Comparison of ENCODE assay signal across 10 cellular contexts in the genomic region with DNA sequence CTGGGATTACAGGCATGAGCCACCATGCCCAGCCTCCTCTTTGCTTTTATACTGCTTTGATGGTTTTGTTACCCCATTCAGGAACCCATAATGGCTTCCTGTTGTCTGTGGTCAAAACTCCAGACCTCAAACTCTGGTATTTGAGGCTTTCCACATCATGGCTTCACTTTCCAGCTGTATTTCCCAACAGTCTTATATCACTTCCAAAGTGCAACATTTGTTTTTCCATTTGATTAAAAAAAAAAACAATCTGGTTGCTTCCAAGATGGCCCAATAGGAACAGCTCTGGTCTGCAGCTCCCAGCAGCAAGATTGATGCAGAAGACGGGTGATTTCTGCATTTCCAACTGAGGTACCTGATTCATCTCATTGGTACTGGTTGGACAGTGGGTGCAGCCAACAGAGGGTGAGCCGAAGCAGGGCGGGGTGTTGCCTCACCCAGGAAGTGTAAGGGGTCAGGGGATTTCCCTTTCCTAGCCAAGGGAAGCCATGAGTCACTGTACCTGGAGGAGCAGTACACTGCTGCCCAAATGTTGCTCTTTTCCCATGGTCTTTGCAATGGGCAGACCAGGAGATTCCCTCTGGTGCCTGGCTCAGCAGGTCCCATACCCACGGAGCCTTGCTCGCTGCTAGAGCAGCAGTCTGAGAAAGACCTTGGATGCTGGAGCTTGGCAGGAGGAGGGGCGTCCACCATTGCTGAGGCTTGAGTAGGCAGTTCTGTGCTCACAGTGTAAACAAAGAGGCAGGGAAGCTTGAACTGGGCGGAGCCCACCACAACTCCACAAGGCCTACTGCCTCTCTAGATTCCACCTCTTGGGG.
DNase-seq lines count a peak whose midpoint lies in the region; ATAC-seq, FAIRE-seq and TF ChIP-seq lines count a peak whose summit lies in the region.
"Had no signal": no experiment of that assay in that cellular context is flagged by ENCODE, and none has a peak within 500 bp of the region (broad histone marks: within the 10 kb centered on the region; RNA-seq: fewer than 3 reads in every experiment).

No MANE protein-coding gene starts in this region.

- DNase-seq in AG10803 (ENCODE audit: low read depth) (peak; percentile 75), HT-29 (ENCODE audit: low spot score) (peak; percentile 16), keratinocyte (ENCODE audit: low read depth, low spot score) (peak; percentile 36), GOT3 (lab: John Stamatoyannopoulos, UW) (no peak), D341Med (ENCODE audit: low spot score) (no peak), Karpas-422 (no peak)
- peak; percentile 35 to 47 for DNase-seq in activated T-cell treated with anti-CD3 and anti-CD28 coated beads, Interleukin-2, amount 50 U/mL, for 48 hours
- DNase-seq: colonic mucosa had no signal

- H4K20me1 ChIP-seq in keratinocyte (ENCODE audit: control insufficient read depth, extremely low read depth, insufficient read depth, low read length) (no peaks in the 10 kb centered on the region), Karpas-422 (ENCODE audit: insufficient read depth, low read depth, low read length) (no peaks in the 10 kb centered on the region)

- no peaks in the 10 kb centered on the region for H3K9me2 ChIP-seq in Karpas-422 (replicated peaks; ENCODE audit: insufficient read depth, low read length)

- H3K79me2 ChIP-seq in keratinocyte (ENCODE audit: control insufficient read depth, insufficient read depth, low read length) (no peaks in the 10 kb centered on the region), Karpas-422 (ENCODE audit: low read length) (no peaks in the 10 kb centered on the region)

- H3K4me1 ChIP-seq in keratinocyte (ENCODE audit: control insufficient read depth, extremely low read depth, insufficient read depth, low read length), result peaks cover 5% of the 10 kb centered on the region
- H3K4me1 ChIP-seq in Karpas-422 (ENCODE audit: low read length), result no peaks in the 10 kb centered on the region
- H3K4me1 ChIP-seq: colonic mucosa had no signal

- H2AFZ ChIP-seq in keratinocyte (ENCODE audit: control insufficient read depth, low read length) (peak overlapping the region; percentile 58), Karpas-422 (ENCODE audit: low read length) (no peak overlapping the region)

- H3K9me3 ChIP-seq in keratinocyte (ENCODE audit: control insufficient read depth, low read depth, low read length), result no peaks in the 10 kb centered on the region
- no peaks in the 10 kb centered on the region for H3K9me3 ChIP-seq in Karpas-422 (ENCODE audit: low read length)
- H3K9me3 ChIP-seq: colonic mucosa had no signal

- peak overlapping the region; percentile 22 for H3K4me2 ChIP-seq in keratinocyte (ENCODE audit: control insufficient read depth, extremely low read depth, insufficient read depth, low read depth, low read length)
- no peak overlapping the region for H3K4me2 ChIP-seq in Karpas-422 (ENCODE audit: low read depth, low read length, poor library complexity, severe bottlenecking)

- H3K27me3 ChIP-seq in keratinocyte (ENCODE audit: control insufficient read depth, extremely low read depth, insufficient read depth, low read length) (no peaks in the 10 kb centered on the region), Karpas-422 (ENCODE audit: low read length) (no peaks in the 10 kb centered on the region)
- H3K27me3 ChIP-seq: colonic mucosa had no signal

- TF ChIP-seq CTCF in AG10803 (conservative IDR thresholded peaks at IDR 0.05; ENCODE audit: low read length), result no peak
- TF ChIP-seq CTCF in keratinocyte (optimal IDR thresholded peaks at IDR 0.05 in 1 of 3, IDR thresholded peaks at IDR 0.05 in 1 of 3, conservative IDR thresholded peaks at IDR 0.05 in 1 of 3; ENCODE audit: extremely low read depth in 1 of 3, insufficient read depth in 2 of 3, low read length in 3 of 3), result no peak

- dilution Hi-C loops in keratinocyte (cut with MboI; ENCODE audit: extremely low pct_ligation_motif_present, low sequenced_read_pairs), result no loop called here

- no peak overlapping the region for H3K4me3 ChIP-seq in AG10803 (ENCODE audit: low read length)
- no peak overlapping the region for H3K4me3 ChIP-seq in keratinocyte (ENCODE audit: control insufficient read depth in 2 of 3, extremely low read depth in 1 of 3, insufficient read depth in 2 of 3, low read depth in 1 of 3, low read length in 3 of 3)
- no peak overlapping the region for H3K4me3 ChIP-seq in Karpas-422 (ENCODE audit: low read length)
- H3K4me3 ChIP-seq: colonic mucosa had no signal

- H3K36me3 ChIP-seq in keratinocyte (ENCODE audit: control insufficient read depth in 2 of 2, extremely low read depth in 1 of 2, insufficient read depth in 2 of 2, low read length in 2 of 2) (no peaks in the 10 kb centered on the region), Karpas-422 (ENCODE audit: insufficient read depth, low read length) (no peaks in the 10 kb centered on the region)
- H3K36me3 ChIP-seq: colonic mucosa had no signal

- no peak for ATAC-seq in HG03045 (IDR thresholded peaks at IDR 0.05; ENCODE audit: unreplicated experiment)

- FAIRE-seq in keratinocyte (lab: Jason Lieb, UNC), result no peak

- no peak overlapping the region for H3K9ac ChIP-seq in keratinocyte (ENCODE audit: control insufficient read depth, extremely low read depth, insufficient read depth, low read length)
- no peak overlapping the region for H3K9ac ChIP-seq in Karpas-422 (ENCODE audit: low read length)

- H3K9me1 ChIP-seq in keratinocyte (ENCODE audit: control insufficient read depth, extremely low read depth, insufficient read depth, low read length), result no peaks in the 10 kb centered on the region

- peak overlapping the region; percentile 26 for H3K27ac ChIP-seq in keratinocyte (ENCODE audit: control insufficient read depth, insufficient read depth, low read length)
- no peak overlapping the region for H3K27ac ChIP-seq in Karpas-422 (ENCODE audit: low read length)
- H3K27ac ChIP-seq: colonic mucosa, VCaP had no signal

Comparison
In these comparisons a context has a peak if more than half of its experiments do, and no peak if none do; other contexts are left out.
1. DNase-seq: peak in AG10803 (single experiment), HT-29 (single experiment), activated T-cell treated with anti-CD3 and anti-CD28 coated beads, Interleukin-2, amount 50 U/mL, for 48 hours (2 of 2) and keratinocyte (single experiment); none in GOT3 (single experiment), D341Med (single experiment) and Karpas-422 (single experiment).